In genomic region chr7:151233111-151233701, GRCh38 we compare ENCODE assay signal across 8 cellular contexts. TPM values are rescaled to one million over a fixed set of nuclear protein-coding genes. Genes with fewer than 3 reads are reported as not detected.
DNase-seq lines count a peak whose midpoint lies in the region; ATAC-seq, FAIRE-seq and TF ChIP-seq lines count a peak whose summit lies in the region.

No MANE protein-coding gene starts in this region.

- in situ Hi-C loops in astrocyte of the cerebellum (cut with HindIII; ENCODE audit: low sequenced_read_pairs) = no loop called here

- 64% methylated on average over 9 of the region's 21 CpGs for WGBS in A549 (ENCODE audit: missing lambda C conversion rate)

- DNase-seq in A549 (ENCODE audit: low read depth in 1 of 2, low spot score in 1 of 2) (peak; percentile 56 to 72), HUDEP-2 (lab: John Stamatoyannopoulos, UW; ENCODE audit: unreplicated experiment in 76 of 76) (peak in 66 of 76 experiments; percentile 6 to 72 (median 45)), T-helper 9 cell (peak; percentile 54), astrocyte of the cerebellum (ENCODE audit: low read depth) (peak; percentile 40), inferior parietal cortex (ENCODE audit: extremely low spot score) (peak; percentile 53), cerebellar nuclear complex (lab: John Stamatoyannopoulos, UW) (no peak)
- DNase-seq in stimulated activated CD4-positive, alpha-beta T cell treated with anti-CD3 and anti-CD28 coated beads, Interleukin-15, amount 100 ng/mL, for 48 hours (ENCODE audit: low read depth in 2 of 2) = peak; percentile 73 to 77

- FAIRE-seq in A549 (lab: Jason Lieb, UNC) = no peak

- no peak for TF ChIP-seq CTCF in A549 (IDR thresholded peaks at IDR 0.05)
- no peak for TF ChIP-seq CTCF in astrocyte of the cerebellum (IDR thresholded peaks at IDR 0.05; ENCODE audit: low read depth, low read length, missing control alignments)

- peak overlapping the region; percentile 78 for H3K4me3 ChIP-seq in A549
- H3K4me3 ChIP-seq in astrocyte of the cerebellum (ENCODE audit: low read depth, low read length) = peak overlapping the region; percentile 97

- POLR2A ChIA-PET in A549 (lab: Yijun Ruan, JAX) = interaction anchor here (0.9 to 1.7 kb wide), 5 partner anchors 9 to 19 kb away, joined by 3 to 9 read pairs (median 5); no protein-coding TSS in a partner anchor

- TF ChIP-seq RAD21 in A549 (conservative IDR thresholded peaks at IDR 0.05 in 1 of 2, IDR thresholded peaks at IDR 0.05 in 1 of 2) = no peak

- CTCF ChIA-PET in A549 (lab: Yijun Ruan, JAX) = interaction anchor here (1.7 to 6.5 kb wide), 3 partner anchors 12 to 122 kb away, joined by 5 to 69 read pairs (median 6); no protein-coding TSS in a partner anchor

- peaks cover 22% of the 10 kb centered on the region for H3K4me1 ChIP-seq in A549

- TF ChIP-seq EP300 in A549 (IDR thresholded peaks at IDR 0.05) = no peak

- ATAC-seq in A549 (peak; percentile 58 to 81; a peak in 5 of 6 replicates), GM18868 (IDR thresholded peaks at IDR 0.05; ENCODE audit: unreplicated experiment) (peak; percentile 44)

- no peaks in the 10 kb centered on the region for H3K9me3 ChIP-seq in A549

- peak overlapping the region; percentile 91 for H3K4me2 ChIP-seq in A549

- TF ChIP-seq POLR2A in A549 (IDR thresholded peaks at IDR 0.05; ENCODE audit: low read length) = no peak

- H3K27ac ChIP-seq in A549 = peak overlapping the region; percentile 86 to 96

TF ChIP-seq in A549, 52 proteins besides CTCF, POLR2A, EP300 and RAD21:
- peak; percentile 38 for TF ChIP-seq MAFK (IDR thresholded peaks at IDR 0.05; ENCODE audit: partially characterized antibody)
- no peak for TF ChIP-seq RARB (CRISPR knock-in tag; IDR thresholded peaks at IDR 0.05)
- TF ChIP-seq CEBPB (IDR thresholded peaks at IDR 0.05) = no peak
- no peak for TF ChIP-seq MAX (IDR thresholded peaks at IDR 0.05)
- TF ChIP-seq EHMT2 (IDR thresholded peaks at IDR 0.05; ENCODE audit: low read depth) = no peak
- TF ChIP-seq, protein P1, sequence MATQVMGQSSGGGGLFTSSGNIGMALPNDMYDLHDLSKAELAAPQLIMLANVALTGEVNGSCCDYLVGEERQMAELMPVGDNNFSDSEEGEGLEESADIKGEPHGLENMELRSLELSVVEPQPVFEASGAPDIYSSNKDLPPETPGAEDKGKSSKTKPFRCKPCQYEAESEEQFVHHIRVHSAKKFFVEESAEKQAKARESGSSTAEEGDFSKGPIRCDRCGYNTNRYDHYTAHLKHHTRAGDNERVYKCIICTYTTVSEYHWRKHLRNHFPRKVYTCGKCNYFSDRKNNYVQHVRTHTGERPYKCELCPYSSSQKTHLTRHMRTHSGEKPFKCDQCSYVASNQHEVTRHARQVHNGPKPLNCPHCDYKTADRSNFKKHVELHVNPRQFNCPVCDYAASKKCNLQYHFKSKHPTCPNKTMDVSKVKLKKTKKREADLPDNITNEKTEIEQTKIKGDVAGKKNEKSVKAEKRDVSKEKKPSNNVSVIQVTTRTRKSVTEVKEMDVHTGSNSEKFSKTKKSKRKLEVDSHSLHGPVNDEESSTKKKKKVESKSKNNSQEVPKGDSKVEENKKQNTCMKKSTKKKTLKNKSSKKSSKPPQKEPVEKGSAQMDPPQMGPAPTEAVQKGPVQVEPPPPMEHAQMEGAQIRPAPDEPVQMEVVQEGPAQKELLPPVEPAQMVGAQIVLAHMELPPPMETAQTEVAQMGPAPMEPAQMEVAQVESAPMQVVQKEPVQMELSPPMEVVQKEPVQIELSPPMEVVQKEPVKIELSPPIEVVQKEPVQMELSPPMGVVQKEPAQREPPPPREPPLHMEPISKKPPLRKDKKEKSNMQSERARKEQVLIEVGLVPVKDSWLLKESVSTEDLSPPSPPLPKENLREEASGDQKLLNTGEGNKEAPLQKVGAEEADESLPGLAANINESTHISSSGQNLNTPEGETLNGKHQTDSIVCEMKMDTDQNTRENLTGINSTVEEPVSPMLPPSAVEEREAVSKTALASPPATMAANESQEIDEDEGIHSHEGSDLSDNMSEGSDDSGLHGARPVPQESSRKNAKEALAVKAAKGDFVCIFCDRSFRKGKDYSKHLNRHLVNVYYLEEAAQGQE (IDR thresholded peaks at IDR 0.05) = no peak
- no peak for TF ChIP-seq POLR2AphosphoS2 (conservative IDR thresholded peaks at IDR 0.05; ENCODE audit: low read length)

RNA-seq across cellular contexts. Expression of gene CHPF2, which starts 0.9 kb away (rescaled TPM):
- polyA plus RNA-seq in A549 (2011; rRNA removed) (14.9 and 17.2 TPM in 2 replicates), A549 (2017; fragmentation: RNase III; extraction: RNeasy Plus Mini Kit Qiagen cat#74134 plus additional on column Dnase treatment) (24.7 to 29.6 TPM (median 28.0 TPM) in 3 replicates)
- 22.6 and 34.6 TPM in 2 replicates for polyA plus RNA-seq in A549 (2012; cell fraction: cytosol; rRNA removed)
- polyA plus RNA-seq in A549 (2012; cell fraction: nucleus; rRNA removed) = 62.9 and 75.7 TPM in 2 replicates
- polyA minus RNA-seq in A549 (2011; rRNA and poly(A)+ RNA removed) = 16.7 and 27.0 TPM in 2 replicates

RNA-seq across cellular contexts. Expression of gene ABCF2, which starts 6.2 kb away (rescaled TPM):
- 47.8 and 53.8 TPM in 2 replicates for polyA plus RNA-seq in A549 (2011; rRNA removed)
- 59.3 and 63.3 TPM in 2 replicates for polyA plus RNA-seq in A549 (2012; cell fraction: cytosol; rRNA removed)
- polyA plus RNA-seq in A549 (2012; cell fraction: nucleus; rRNA removed) = 70.5 and 71.8 TPM in 2 replicates
- 69.1 to 76.3 TPM (median 70.9 TPM) in 3 replicates for polyA plus RNA-seq in A549 (2017; fragmentation: RNase III; extraction: RNeasy Plus Mini Kit Qiagen cat#74134 plus additional on column Dnase treatment)
- 61.8 and 67.2 TPM in 2 replicates for polyA minus RNA-seq in A549 (2011; rRNA and poly(A)+ RNA removed)

RNA-seq across cellular contexts. Expression of gene SMARCD3, which starts 15.3 kb away (rescaled TPM):
- polyA plus RNA-seq in A549 (2011; rRNA removed) = 12.5 and 14.5 TPM in 2 replicates
- 10.9 and 14.3 TPM in 2 replicates for polyA plus RNA-seq in A549 (2012; cell fraction: cytosol; rRNA removed)
- polyA plus RNA-seq in A549 (2012; cell fraction: nucleus; rRNA removed) = 48.7 and 61.4 TPM in 2 replicates
- polyA plus RNA-seq in A549 (2017; fragmentation: RNase III; extraction: RNeasy Plus Mini Kit Qiagen cat#74134 plus additional on column Dnase treatment) = 10.6 to 11.9 TPM (median 11.6 TPM) in 3 replicates
- polyA minus RNA-seq in A549 (2011; rRNA and poly(A)+ RNA removed) = 13.0 and 15.2 TPM in 2 replicates

RNA-seq across cellular contexts. Expression of gene H2BK1, which starts 22.9 kb away (rescaled TPM):
- polyA plus RNA-seq in A549 (2011; rRNA removed) (not detected in 2 replicates), A549 (2017; fragmentation: RNase III; extraction: RNeasy Plus Mini Kit Qiagen cat#74134 plus additional on column Dnase treatment) (not detected in 3 replicates)
- polyA plus RNA-seq in A549 (2012; cell fraction: cytosol; rRNA removed) = not detected in 2 replicates
- not detected in 2 replicates for polyA plus RNA-seq in A549 (2012; cell fraction: nucleus; rRNA removed)
- polyA minus RNA-seq in A549 (2011; rRNA and poly(A)+ RNA removed) = not detected in 2 replicates

RNA-seq across cellular contexts. Expression of gene ASB10, which starts 46.2 kb away (rescaled TPM):
- polyA plus RNA-seq in A549 (2011; rRNA removed) = not detected in 2 replicates
- polyA plus RNA-seq in A549 (2012; cell fraction: cytosol; rRNA removed) = not detected in 2 replicates
- polyA plus RNA-seq in A549 (2012; cell fraction: nucleus; rRNA removed) = not detected in 2 replicates
- not detected in 3 replicates for polyA plus RNA-seq in A549 (2017; fragmentation: RNase III; extraction: RNeasy Plus Mini Kit Qiagen cat#74134 plus additional on column Dnase treatment)
- not detected in 2 replicates for polyA minus RNA-seq in A549 (2011; rRNA and poly(A)+ RNA removed)

Comparison
In these comparisons a context has a peak if more than half of its experiments do, and no peak if none do; other contexts are left out.
1. DNase-seq: peak in A549 (2 of 2), HUDEP-2 (66 of 76), T-helper 9 cell (single experiment), astrocyte of the cerebellum (single experiment), inferior parietal cortex (single experiment) and stimulated activated CD4-positive, alpha-beta T cell treated with anti-CD3 and anti-CD28 coated beads, Interleukin-15, amount 100 ng/mL, for 48 hours (2 of 2); none in cerebellar nuclear complex (0 of 2).